Comparison of ENCODE assay signal across 1 cellular context in the genomic region with DNA sequence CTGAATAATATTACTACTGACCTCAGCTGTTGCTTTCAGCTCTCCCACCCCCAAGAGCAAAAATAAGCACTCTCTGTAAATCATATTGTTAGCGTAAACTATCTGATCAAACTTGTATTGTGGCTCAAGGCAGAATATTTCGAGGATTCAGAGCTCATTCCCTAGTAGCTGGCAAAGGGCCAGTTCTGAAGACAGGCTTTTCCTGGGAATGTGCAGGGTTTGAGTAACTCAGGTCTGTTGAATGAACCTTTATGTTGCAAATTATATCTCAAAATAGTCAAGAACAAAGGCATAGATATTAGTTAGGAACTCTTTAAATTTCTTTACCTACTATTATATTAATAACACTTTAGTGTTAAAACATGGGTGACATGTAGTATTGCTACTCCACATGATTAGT.
TF ChIP-seq lines count a peak whose summit lies in the region.

No MANE protein-coding gene starts in this region.

TF ChIP-seq in GM23338, 12 proteins besides CTCF, POLR2A, EP300 and RAD21 (continued from another document):
- TF ChIP-seq, protein P1, sequence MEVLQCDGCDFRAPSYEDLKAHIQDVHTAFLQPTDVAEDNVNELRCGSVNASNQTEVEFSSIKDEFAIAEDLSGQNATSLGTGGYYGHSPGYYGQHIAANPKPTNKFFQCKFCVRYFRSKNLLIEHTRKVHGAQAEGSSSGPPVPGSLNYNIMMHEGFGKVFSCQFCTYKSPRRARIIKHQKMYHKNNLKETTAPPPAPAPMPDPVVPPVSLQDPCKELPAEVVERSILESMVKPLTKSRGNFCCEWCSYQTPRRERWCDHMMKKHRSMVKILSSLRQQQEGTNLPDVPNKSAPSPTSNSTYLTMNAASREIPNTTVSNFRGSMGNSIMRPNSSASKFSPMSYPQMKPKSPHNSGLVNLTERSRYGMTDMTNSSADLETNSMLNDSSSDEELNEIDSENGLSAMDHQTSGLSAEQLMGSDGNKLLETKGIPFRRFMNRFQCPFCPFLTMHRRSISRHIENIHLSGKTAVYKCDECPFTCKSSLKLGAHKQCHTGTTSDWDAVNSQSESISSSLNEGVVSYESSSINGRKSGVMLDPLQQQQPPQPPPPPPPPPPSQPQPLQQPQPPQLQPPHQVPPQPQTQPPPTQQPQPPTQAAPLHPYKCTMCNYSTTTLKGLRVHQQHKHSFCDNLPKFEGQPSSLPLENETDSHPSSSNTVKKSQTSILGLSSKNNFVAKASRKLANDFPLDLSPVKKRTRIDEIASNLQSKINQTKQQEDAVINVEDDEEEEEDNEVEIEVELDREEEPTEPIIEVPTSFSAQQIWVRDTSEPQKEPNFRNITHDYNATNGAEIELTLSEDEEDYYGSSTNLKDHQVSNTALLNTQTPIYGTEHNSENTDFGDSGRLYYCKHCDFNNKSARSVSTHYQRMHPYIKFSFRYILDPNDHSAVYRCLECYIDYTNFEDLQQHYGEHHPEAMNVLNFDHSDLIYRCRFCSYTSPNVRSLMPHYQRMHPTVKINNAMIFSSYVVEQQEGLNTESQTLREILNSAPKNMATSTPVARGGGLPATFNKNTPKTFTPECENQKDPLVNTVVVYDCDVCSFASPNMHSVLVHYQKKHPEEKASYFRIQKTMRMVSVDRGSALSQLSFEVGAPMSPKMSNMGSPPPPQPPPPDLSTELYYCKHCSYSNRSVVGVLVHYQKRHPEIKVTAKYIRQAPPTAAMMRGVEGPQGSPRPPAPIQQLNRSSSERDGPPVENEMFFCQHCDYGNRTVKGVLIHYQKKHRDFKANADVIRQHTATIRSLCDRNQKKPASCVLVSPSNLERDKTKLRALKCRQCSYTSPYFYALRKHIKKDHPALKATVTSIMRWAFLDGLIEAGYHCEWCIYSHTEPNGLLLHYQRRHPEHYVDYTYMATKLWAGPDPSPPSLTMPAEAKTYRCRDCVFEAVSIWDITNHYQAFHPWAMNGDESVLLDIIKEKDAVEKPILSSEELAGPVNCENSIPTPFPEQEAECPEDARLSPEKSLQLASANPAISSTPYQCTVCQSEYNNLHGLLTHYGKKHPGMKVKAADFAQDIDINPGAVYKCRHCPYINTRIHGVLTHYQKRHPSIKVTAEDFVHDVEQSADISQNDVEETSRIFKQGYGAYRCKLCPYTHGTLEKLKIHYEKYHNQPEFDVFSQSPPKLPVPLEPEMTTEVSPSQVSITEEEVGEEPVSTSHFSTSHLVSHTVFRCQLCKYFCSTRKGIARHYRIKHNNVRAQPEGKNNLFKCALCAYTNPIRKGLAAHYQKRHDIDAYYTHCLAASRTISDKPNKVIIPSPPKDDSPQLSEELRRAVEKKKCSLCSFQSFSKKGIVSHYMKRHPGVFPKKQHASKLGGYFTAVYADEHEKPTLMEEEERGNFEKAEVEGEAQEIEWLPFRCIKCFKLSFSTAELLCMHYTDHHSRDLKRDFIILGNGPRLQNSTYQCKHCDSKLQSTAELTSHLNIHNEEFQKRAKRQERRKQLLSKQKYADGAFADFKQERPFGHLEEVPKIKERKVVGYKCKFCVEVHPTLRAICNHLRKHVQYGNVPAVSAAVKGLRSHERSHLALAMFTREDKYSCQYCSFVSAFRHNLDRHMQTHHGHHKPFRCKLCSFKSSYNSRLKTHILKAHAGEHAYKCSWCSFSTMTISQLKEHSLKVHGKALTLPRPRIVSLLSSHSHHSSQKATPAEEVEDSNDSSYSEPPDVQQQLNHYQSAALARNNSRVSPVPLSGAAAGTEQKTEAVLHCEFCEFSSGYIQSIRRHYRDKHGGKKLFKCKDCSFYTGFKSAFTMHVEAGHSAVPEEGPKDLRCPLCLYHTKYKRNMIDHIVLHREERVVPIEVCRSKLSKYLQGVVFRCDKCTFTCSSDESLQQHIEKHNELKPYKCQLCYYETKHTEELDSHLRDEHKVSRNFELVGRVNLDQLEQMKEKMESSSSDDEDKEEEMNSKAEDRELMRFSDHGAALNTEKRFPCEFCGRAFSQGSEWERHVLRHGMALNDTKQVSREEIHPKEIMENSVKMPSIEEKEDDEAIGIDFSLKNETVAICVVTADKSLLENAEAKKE (CRISPR knock-in tag; IDR thresholded peaks at IDR 0.05), result no peak
- no peak for TF ChIP-seq EZH2 (IDR thresholded peaks at IDR 0.05; ENCODE audit: low read depth, unreplicated experiment)
- TF ChIP-seq STAT1 (IDR thresholded peaks at IDR 0.05; ENCODE audit: unreplicated experiment), result no peak
- no peak for TF ChIP-seq NANOG (IDR thresholded peaks at IDR 0.05; ENCODE audit: borderline replicate concordance)
- no peak for TF ChIP-seq CREB1 (CRISPR knock-in tag; IDR thresholded peaks at IDR 0.05; ENCODE audit: low read depth)
- no peak for TF ChIP-seq POLR2AphosphoS5 (IDR thresholded peaks at IDR 0.05; ENCODE audit: low read depth)
- no peak for TF ChIP-seq ZNF331 (CRISPR knock-in tag; IDR thresholded peaks at IDR 0.05; ENCODE audit: low read depth)
